ENCODE assay signal across 2 cellular contexts in the genomic region with DNA sequence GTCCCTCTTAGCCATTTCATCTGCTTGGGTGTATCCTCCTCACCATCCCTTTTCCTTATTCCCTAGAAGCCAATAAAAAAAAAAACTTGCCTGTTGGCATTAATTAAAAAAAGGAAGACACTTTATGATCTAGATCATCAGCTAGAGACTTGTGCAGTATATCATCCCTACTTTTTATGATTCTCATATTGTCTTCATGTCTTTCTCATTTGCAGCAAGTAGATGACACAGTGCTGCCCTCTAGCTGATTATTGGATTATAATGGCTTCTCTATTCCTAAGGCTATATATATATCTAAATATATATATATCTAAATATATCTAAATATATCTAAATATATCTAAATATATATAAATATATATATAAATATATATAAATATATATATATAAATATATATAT.
TF ChIP-seq lines count a peak whose summit lies in the region.

No MANE protein-coding gene starts in this region.

TF ChIP-seq in HCT116, 20 proteins besides CTCF, POLR2A, EP300 and RAD21:
- TF ChIP-seq, protein P1, sequence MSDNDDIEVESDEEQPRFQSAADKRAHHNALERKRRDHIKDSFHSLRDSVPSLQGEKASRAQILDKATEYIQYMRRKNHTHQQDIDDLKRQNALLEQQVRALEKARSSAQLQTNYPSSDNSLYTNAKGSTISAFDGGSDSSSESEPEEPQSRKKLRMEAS (IDR thresholded peaks at IDR 0.05): no peak
- no peak for TF ChIP-seq SRF (IDR thresholded peaks at IDR 0.05; ENCODE audit: low read depth)
- TF ChIP-seq ZNF274 (IDR thresholded peaks at IDR 0.05; ENCODE audit: low read depth, low read length): no peak
- no peak for TF ChIP-seq EZH2 (IDR thresholded peaks at IDR 0.05)
- no peak for TF ChIP-seq TCF7L2 (IDR thresholded peaks at IDR 0.05; ENCODE audit: borderline replicate concordance, extremely low read depth, insufficient read depth, insufficient read length)

TF ChIP-seq in endothelial cell of umbilical vein, 7 proteins besides CTCF, POLR2A, EP300 and RAD21:
- TF ChIP-seq FOS (IDR thresholded peaks at IDR 0.05; ENCODE audit: borderline replicate concordance, insufficient read depth, low read length) (no peak), JUN (IDR thresholded peaks at IDR 0.05; ENCODE audit: borderline replicate concordance, insufficient read depth, insufficient read length, low read depth) (no peak), EZH2 (IDR thresholded peaks at IDR 0.05; ENCODE audit: borderline replicate concordance, low read depth, low read length, severe bottlenecking) (no peak), POLR2AphosphoS5 (IDR thresholded peaks at IDR 0.05; ENCODE audit: insufficient read depth, low read depth, low read length) (no peak), GATA2 (IDR thresholded peaks at IDR 0.05; ENCODE audit: insufficient read depth, insufficient read length, low read depth, low read length) (no peak), MYC (IDR thresholded peaks at IDR 0.05; ENCODE audit: low read depth, low read length) (no peak)
- TF ChIP-seq, protein P1 (IDR thresholded peaks at IDR 0.05; ENCODE audit: insufficient read depth, insufficient read length): no peak
